In the genomic region with DNA sequence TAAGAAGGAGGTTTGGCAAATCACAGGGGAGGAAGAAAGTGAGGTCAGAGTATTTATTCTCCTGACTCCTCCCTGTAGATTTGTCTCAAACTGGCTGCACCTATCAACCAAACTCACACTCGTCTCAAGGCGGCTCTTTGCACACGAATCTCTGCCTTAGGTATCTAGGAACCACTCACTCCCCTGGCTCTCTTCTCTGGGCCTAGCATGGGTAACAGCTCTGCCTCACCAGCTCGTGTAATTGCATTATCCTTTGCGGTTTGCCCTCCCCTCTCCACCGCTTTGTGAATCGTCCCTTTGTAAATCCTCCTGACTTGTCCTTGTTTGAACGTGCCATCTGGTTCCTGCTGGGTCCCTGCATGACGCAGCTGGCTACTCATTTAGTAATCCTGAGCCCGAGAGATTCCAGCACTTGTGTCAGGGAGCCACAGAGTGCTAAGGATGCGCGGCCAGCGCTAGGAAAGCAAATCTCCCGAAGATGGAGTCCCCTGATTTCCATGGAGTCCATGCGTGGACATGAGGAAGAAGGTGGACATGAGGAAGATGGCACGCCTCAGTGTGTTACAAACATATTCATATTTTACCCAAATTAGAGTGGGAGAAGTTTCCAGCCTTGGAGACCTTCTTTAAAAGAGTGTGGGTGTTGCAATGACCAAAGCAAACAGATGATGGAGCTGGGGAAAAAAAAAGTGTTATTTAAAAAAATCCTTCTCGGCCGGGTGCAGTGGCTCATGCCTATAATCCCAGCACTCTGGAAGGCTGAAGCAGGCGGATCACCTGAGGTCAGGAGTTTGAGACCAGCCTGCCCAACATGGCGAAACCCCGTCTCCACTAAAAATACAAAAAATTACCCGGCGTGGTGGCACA, we compare ENCODE assay signal across 8 cellular contexts. TPM values are rescaled to one million over a fixed set of nuclear protein-coding genes. Genes with fewer than 3 reads are reported as not detected.
DNase-seq lines count a peak whose midpoint lies in the region; ATAC-seq, FAIRE-seq and TF ChIP-seq lines count a peak whose summit lies in the region.

No MANE protein-coding gene starts in this region.

- no peaks in the 10 kb centered on the region for H3K36me3 ChIP-seq in H7 (replicated peaks; ENCODE audit: control insufficient read depth, insufficient read depth, low read length)

- ATAC-seq in activated naive CD4-positive, alpha-beta T cell treated with anti-CD3 and anti-CD28 coated beads, Interleukin-2, amount 50 U/mL, for 72 hours = no peak

- CTCF ChIA-PET in activated CD4-positive, alpha-beta memory T cell treated with anti-CD3 and anti-CD28 coated beads for 36 hours (lab: Charles Lee) = interaction anchor here (2.3 kb wide), 1 partner anchor 18 kb away, joined by 5 read pairs; no protein-coding TSS in a partner anchor

- DNase-seq in H7 (peak; percentile 79), NCI-H345 treated with DMSO at 0.1 percent for 48 hours (lab: John Stamatoyannopoulos, UW; ENCODE audit: unreplicated experiment) (peak; percentile 94), progenitor cell of endocrine pancreas (ENCODE audit: low spot score, unreplicated experiment) (no peak), GM12891 (ENCODE audit: insufficient read length, low spot score) (no peak)
- no peak for DNase-seq in activated naive CD4-positive, alpha-beta T cell treated with anti-CD3 and anti-CD28 coated beads, Interleukin-2, amount 50 U/mL, for 72 hours (ENCODE audit: low spot score in 2 of 2)
- DNase-seq in activated CD4-positive, alpha-beta memory T cell treated with anti-CD3 and anti-CD28 coated beads for 36 hours = no peak
- no peak for DNase-seq in activated CD8-positive, alpha-beta memory T cell treated with anti-CD3 and anti-CD28 coated beads for 24 hours

- peaks cover 65% of the 10 kb centered on the region for H3K4me1 Mint-ChIP-seq in dendritic cell treated with granulocyte-macrophage colony-stimulating factor and Interleukin-4, amounts not matched to agents 40 ng/mL and 50 ng/mL, for 4 days (ENCODE audit: low read depth)
- peaks cover 14% of the 10 kb centered on the region for H3K4me1 Mint-ChIP-seq in progenitor cell of endocrine pancreas (ENCODE audit: low read depth)
- H3K4me1 Mint-ChIP-seq in activated CD4-positive, alpha-beta memory T cell treated with anti-CD3 and anti-CD28 coated beads for 36 hours (ENCODE audit: low read depth) = peaks cover 12% of the 10 kb centered on the region

- no peaks in the 10 kb centered on the region for H3K27me3 ChIP-seq in H7 (ENCODE audit: control insufficient read depth, insufficient read depth, low read length)

- TF ChIP-seq POLR2A in GM12891 (IDR thresholded peaks at IDR 0.05; ENCODE audit: low read depth, low read length) = no peak

- POLR2A ChIA-PET in activated CD4-positive, alpha-beta memory T cell treated with anti-CD3 and anti-CD28 coated beads for 36 hours (lab: Charles Lee) = no interaction called here

- no peak for TF ChIP-seq CTCF in progenitor cell of endocrine pancreas (IDR thresholded peaks at IDR 0.05; ENCODE audit: unreplicated experiment)

- H3K4me3 Mint-ChIP-seq in dendritic cell treated with granulocyte-macrophage colony-stimulating factor and Interleukin-4, amounts not matched to agents 40 ng/mL and 50 ng/mL, for 4 days = no peak overlapping the region
- H3K4me3 Mint-ChIP-seq in progenitor cell of endocrine pancreas (ENCODE audit: low read depth) = no peak overlapping the region
- no peak overlapping the region for H3K4me3 Mint-ChIP-seq in activated CD4-positive, alpha-beta memory T cell treated with anti-CD3 and anti-CD28 coated beads for 36 hours

- H3K27ac Mint-ChIP-seq in dendritic cell treated with granulocyte-macrophage colony-stimulating factor and Interleukin-4, amounts not matched to agents 40 ng/mL and 50 ng/mL, for 4 days = peak overlapping the region; percentile 72
- peak overlapping the region; percentile 76 for H3K27ac Mint-ChIP-seq in progenitor cell of endocrine pancreas
- H3K27ac Mint-ChIP-seq in activated naive CD4-positive, alpha-beta T cell treated with anti-CD3 and anti-CD28 coated beads, Interleukin-2, amount 50 U/mL, for 72 hours = no peak overlapping the region
- no peak overlapping the region for H3K27ac Mint-ChIP-seq in activated CD4-positive, alpha-beta memory T cell treated with anti-CD3 and anti-CD28 coated beads for 36 hours

- H3K36me3 Mint-ChIP-seq in dendritic cell treated with granulocyte-macrophage colony-stimulating factor and Interleukin-4, amounts not matched to agents 40 ng/mL and 50 ng/mL, for 4 days (ENCODE audit: low read depth) = peaks cover 72% of the 10 kb centered on the region
- no peaks in the 10 kb centered on the region for H3K36me3 Mint-ChIP-seq in progenitor cell of endocrine pancreas (ENCODE audit: insufficient read depth)
- H3K36me3 Mint-ChIP-seq in activated naive CD4-positive, alpha-beta T cell treated with anti-CD3 and anti-CD28 coated beads, Interleukin-2, amount 50 U/mL, for 72 hours = peaks cover 0 to 5% of the 10 kb centered on the region in 2 donors
- H3K36me3 Mint-ChIP-seq in activated CD4-positive, alpha-beta memory T cell treated with anti-CD3 and anti-CD28 coated beads for 36 hours = peaks cover 2% of the 10 kb centered on the region

- no peak for FAIRE-seq in GM12891 (lab: Jason Lieb, UNC)

- H3K9me3 Mint-ChIP-seq in dendritic cell treated with granulocyte-macrophage colony-stimulating factor and Interleukin-4, amounts not matched to agents 40 ng/mL and 50 ng/mL, for 4 days = no peaks in the 10 kb centered on the region
- H3K9me3 Mint-ChIP-seq in progenitor cell of endocrine pancreas (ENCODE audit: low read depth) = no peaks in the 10 kb centered on the region
- H3K9me3 Mint-ChIP-seq in activated naive CD4-positive, alpha-beta T cell treated with anti-CD3 and anti-CD28 coated beads, Interleukin-2, amount 50 U/mL, for 72 hours = no peaks in the 10 kb centered on the region
- H3K9me3 Mint-ChIP-seq in activated CD4-positive, alpha-beta memory T cell treated with anti-CD3 and anti-CD28 coated beads for 36 hours = no peaks in the 10 kb centered on the region

- H3K27me3 Mint-ChIP-seq in dendritic cell treated with granulocyte-macrophage colony-stimulating factor and Interleukin-4, amounts not matched to agents 40 ng/mL and 50 ng/mL, for 4 days = no peaks in the 10 kb centered on the region
- peaks cover 4% of the 10 kb centered on the region for H3K27me3 Mint-ChIP-seq in progenitor cell of endocrine pancreas
- no peaks in the 10 kb centered on the region for H3K27me3 Mint-ChIP-seq in activated CD4-positive, alpha-beta memory T cell treated with anti-CD3 and anti-CD28 coated beads for 36 hours

- H3K4me3 ChIP-seq in H7 (ENCODE audit: insufficient read depth, low read depth, low read length) = no peak overlapping the region

- intact Hi-C loops in dendritic cell treated with granulocyte-macrophage colony-stimulating factor and Interleukin-4, amounts not matched to agents 40 ng/mL and 50 ng/mL, for 4 days (cut with micrococcal nuclease) = no loop called here
- intact Hi-C loops in activated CD4-positive, alpha-beta memory T cell treated with anti-CD3 and anti-CD28 coated beads for 36 hours (cut with micrococcal nuclease) = no loop called here

TF ChIP-seq in GM12891, 5 proteins besides CTCF, POLR2A, EP300 and RAD21:
- TF ChIP-seq POLR2AphosphoS5 (IDR thresholded peaks at IDR 0.05; ENCODE audit: low read depth, low read length) = no peak
- no peak for TF ChIP-seq POU2F2 (IDR thresholded peaks at IDR 0.05; ENCODE audit: low read depth, low read length)
- TF ChIP-seq SPI1 (IDR thresholded peaks at IDR 0.05; ENCODE audit: low read depth, low read length) = no peak
- TF ChIP-seq TAF1 (IDR thresholded peaks at IDR 0.05; ENCODE audit: low read depth, low read length) = no peak
- TF ChIP-seq PAX5 (IDR thresholded peaks at IDR 0.05; ENCODE audit: insufficient read depth, low read length, severe bottlenecking) = no peak

RNA-seq across cellular contexts. Expression of a gene that starts 26.7 kb away (rescaled TPM):
- 5.3 and 5.7 TPM in 2 replicates for total RNA-seq in H7 (2014; rRNA removed; shearing (Covaris generic))
- 1.4 and 2.0 TPM in 2 replicates for total RNA-seq in progenitor cell of endocrine pancreas
- 10 to 100 TPM; 17.2 to 27.7 TPM for total RNA-seq in activated naive CD4-positive, alpha-beta T cell treated with anti-CD3 and anti-CD28 coated beads, Interleukin-2, amount 50 U/mL, for 72 hours
- 10 to 100 TPM; 24.5 to 25.3 TPM for total RNA-seq in activated CD4-positive, alpha-beta memory T cell treated with anti-CD3 and anti-CD28 coated beads for 36 hours
- 22.1 TPM for polyA plus RNA-seq in GM12891 (2012; ENCODE audit: low read depth, missing spikeins)

RNA-seq across cellular contexts. Expression of a gene that starts 45.8 kb away (rescaled TPM):
- total RNA-seq in H7 (2014; rRNA removed; shearing (Covaris generic)) = 1.8 and 3.7 TPM in 2 replicates
- total RNA-seq in progenitor cell of endocrine pancreas = 2.3 and 2.5 TPM in 2 replicates
- total RNA-seq in activated naive CD4-positive, alpha-beta T cell treated with anti-CD3 and anti-CD28 coated beads, Interleukin-2, amount 50 U/mL, for 72 hours = 1 to 10 TPM; 2.0 to 5.5 TPM
- 1 to 10 TPM; 6.5 to 6.6 TPM for total RNA-seq in activated CD4-positive, alpha-beta memory T cell treated with anti-CD3 and anti-CD28 coated beads for 36 hours
- polyA plus RNA-seq in GM12891 (2012; ENCODE audit: low read depth, missing spikeins) = 1.9 TPM

RNA-seq across cellular contexts. Expression of a gene that starts 45.9 kb away (rescaled TPM):
- 18.0 and 25.9 TPM in 2 replicates for total RNA-seq in H7 (2014; rRNA removed; shearing (Covaris generic))
- 26.1 and 28.3 TPM in 2 replicates for total RNA-seq in progenitor cell of endocrine pancreas
- total RNA-seq in activated naive CD4-positive, alpha-beta T cell treated with anti-CD3 and anti-CD28 coated beads, Interleukin-2, amount 50 U/mL, for 72 hours = 10 to 100 TPM; 38.0 to 46.1 TPM
- 10 to 100 TPM; 47.5 to 49.2 TPM for total RNA-seq in activated CD4-positive, alpha-beta memory T cell treated with anti-CD3 and anti-CD28 coated beads for 36 hours
- 15.2 TPM for polyA plus RNA-seq in GM12891 (2012; ENCODE audit: low read depth, missing spikeins)

Comparison
In these comparisons a context has a peak if more than half of its experiments do, and no peak if none do; other contexts are left out.
1. DNase-seq: peak in H7 (single experiment) and NCI-H345 treated with DMSO at 0.1 percent for 48 hours (single experiment); none in progenitor cell of endocrine pancreas (single experiment), activated naive CD4-positive, alpha-beta T cell treated with anti-CD3 and anti-CD28 coated beads, Interleukin-2, amount 50 U/mL, for 72 hours (0 of 2), activated CD4-positive, alpha-beta memory T cell treated with anti-CD3 and anti-CD28 coated beads for 36 hours (single experiment), GM12891 (single experiment) and activated CD8-positive, alpha-beta memory T cell treated with anti-CD3 and anti-CD28 coated beads for 24 hours (single experiment).
2. H3K27ac Mint-ChIP-seq: peak in dendritic cell treated with granulocyte-macrophage colony-stimulating factor and Interleukin-4, amounts not matched to agents 40 ng/mL and 50 ng/mL, for 4 days (single experiment) and progenitor cell of endocrine pancreas (single experiment); none in activated naive CD4-positive, alpha-beta T cell treated with anti-CD3 and anti-CD28 coated beads, Interleukin-2, amount 50 U/mL, for 72 hours (0 of 2) and activated CD4-positive, alpha-beta memory T cell treated with anti-CD3 and anti-CD28 coated beads for 36 hours (single experiment).